ENCODE assay signal across 21 cellular contexts in genomic region chr1:93137604-93138292, GRCh38. TPM values are rescaled to one million over a fixed set of nuclear protein-coding genes. Genes with fewer than 3 reads are reported as not detected.
A peak's percentile ranks its signal among the peaks of the same experiment; 100 is the strongest.
DNase-seq lines count a peak whose midpoint lies in the region; ATAC-seq, FAIRE-seq and TF ChIP-seq lines count a peak whose summit lies in the region.
"Had no signal": no experiment of that assay in that cellular context is flagged by ENCODE, and none has a peak within 500 bp of the region (broad histone marks: within the 10 kb centered on the region; RNA-seq: fewer than 3 reads in every experiment).

No MANE protein-coding gene starts in this region.

- intact Hi-C loops in left colon (cut with DNase I, micrococcal nuclease), result no loop called here
- intact Hi-C loops in posterior vena cava (cut with DNase I), result no loop called here

- TF ChIP-seq CTCF in 22Rv1 (IDR thresholded peaks at IDR 0.05) (no peak), chondrocyte (IDR thresholded peaks at IDR 0.05) (no peak)

- no peak for DNase-seq in H54 (ENCODE audit: insufficient read length, low spot score)
- no peak for DNase-seq in chondrocyte (ENCODE audit: low spot score)
- no peak for DNase-seq in left colon
- no peak for DNase-seq in DMS114 treated with DMSO at 0.1 percent for 48 hours (lab: John Stamatoyannopoulos, UW; ENCODE audit: unreplicated experiment)
- no peak for DNase-seq in NCI-H2171 treated with DMSO at 0.1 percent for 48 hours (lab: John Stamatoyannopoulos, UW)
- no peak for DNase-seq in NCI-H446 (lab: John Stamatoyannopoulos, UW)
- DNase-seq in posterior vena cava (ENCODE audit: low spot score), result no peak
- DNase-seq: AML-193, COR-L47, DMS153, EL, KBM-7, NCI-H1048, NCI-H1436 treated with DMSO at 0.1 percent for 48 hours, NCI-H2029 treated with DMSO at 0.1 percent for 48 hours, NCI-H510A, NCI-H82, PC-9 had no signal

- peak overlapping the region; percentile 0 for H3K27ac Mint-ChIP-seq in chondrocyte (ENCODE audit: unreplicated experiment)
- H3K27ac Mint-ChIP-seq: CD14-positive monocyte had no signal

- H3K27ac ChIP-seq in 22Rv1, result peak overlapping the region; percentile 10; the same call in 1 of the 2 replicates
- H3K27ac ChIP-seq: PC-9 had no signal

- H3K36me3 Mint-ChIP-seq in chondrocyte (ENCODE audit: low read depth), result peaks cover 14% of the 10 kb centered on the region

- H3K4me3 Mint-ChIP-seq in chondrocyte (ENCODE audit: unreplicated experiment), result no peak overlapping the region
- H3K4me3 Mint-ChIP-seq: CD14-positive monocyte had no signal

- H3K4me1 Mint-ChIP-seq in chondrocyte (ENCODE audit: low read depth), result peaks cover 7% of the 10 kb centered on the region
- H3K4me1 Mint-ChIP-seq: CD14-positive monocyte had no signal

- H3K27me3 Mint-ChIP-seq in chondrocyte (ENCODE audit: low read depth), result no peaks in the 10 kb centered on the region

- FAIRE-seq in H54 (lab: Jason Lieb, UNC), result peak; percentile 15

- TF ChIP-seq POLR2A in H54 (IDR thresholded peaks at IDR 0.05; ENCODE audit: low read depth, low read length), result no peak

- ATAC-seq in left colon, result peak; percentile 87
- ATAC-seq: HCT116 had no signal

- no peaks in the 10 kb centered on the region for H3K9me3 Mint-ChIP-seq in chondrocyte (ENCODE audit: low read depth)
- H3K9me3 Mint-ChIP-seq: CD14-positive monocyte had no signal

RNA-seq across cellular contexts. Expression of gene TMED5, which starts 42.5 kb away (rescaled TPM):
- 23.5 to 34.6 TPM (median 33.6 TPM) in 3 replicates for total RNA-seq in chondrocyte
- total RNA-seq in left colon, result 10 to 100 TPM; 55.2 to 62.5 TPM
- 10 to 100 TPM; 38.4 to 67.5 TPM for total RNA-seq in posterior vena cava

RNA-seq across cellular contexts. Expression of gene CCDC18, which starts 42.8 kb away (rescaled TPM):
- total RNA-seq in chondrocyte, result 2.9 to 5.7 TPM (median 3.6 TPM) in 3 replicates
- total RNA-seq in left colon, result 1 to 10 TPM; 4.5 to 6.1 TPM
- 1 to 10 TPM; 5.6 to 7.2 TPM for total RNA-seq in posterior vena cava

RNA-seq across cellular contexts. Expression of gene MTF2, which starts 58.7 kb away (rescaled TPM):
- total RNA-seq in chondrocyte (17.7 to 22.4 TPM (median 20.0 TPM) in 3 replicates), left colon (10 to 100 TPM; 24.4 to 26.3 TPM), posterior vena cava (10 to 100 TPM; 13.9 to 17.2 TPM)
